Comparison of ENCODE assay signal across 21 cellular contexts in the genomic region with DNA sequence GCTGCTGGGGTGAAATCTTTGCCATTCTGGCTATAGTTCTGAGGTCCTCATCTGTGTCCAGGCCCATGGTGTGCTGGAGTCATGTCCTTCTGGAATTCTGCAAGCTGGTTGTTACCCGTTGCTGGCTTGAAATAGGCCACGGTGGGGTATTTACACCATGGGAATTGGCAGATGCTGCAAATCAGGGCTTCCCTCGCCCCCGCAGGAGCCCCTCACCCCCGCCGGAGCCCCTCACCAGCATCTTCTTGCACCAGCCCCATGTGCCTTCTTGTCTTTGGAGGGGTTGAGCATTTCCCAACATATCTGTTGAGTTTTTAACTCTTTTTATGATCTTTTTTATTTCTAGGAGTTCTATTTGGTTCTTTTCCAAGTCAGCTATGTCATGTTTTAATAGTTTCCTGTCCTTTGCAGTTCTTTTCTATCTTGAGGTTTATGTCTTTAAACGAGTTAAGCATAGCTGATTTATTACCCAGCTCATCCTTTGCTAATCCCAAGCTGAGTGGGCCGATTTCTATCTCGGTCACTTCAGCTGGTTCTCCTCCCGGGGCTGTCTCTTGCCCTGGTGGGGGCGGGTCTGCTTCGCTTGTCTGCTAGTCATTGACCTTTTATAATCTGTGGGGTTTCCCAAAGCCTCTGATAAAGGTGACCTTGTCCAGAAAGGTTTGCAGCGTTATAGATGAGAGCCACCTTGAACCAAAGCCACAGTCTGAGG. TPM values are rescaled to one million over a fixed set of nuclear protein-coding genes. Genes with fewer than 3 reads are reported as not detected.
DNase-seq lines count a peak whose midpoint lies in the region; ATAC-seq and TF ChIP-seq lines count a peak whose summit lies in the region.
"Had no signal": no experiment of that assay in that cellular context is flagged by ENCODE, and none has a peak within 500 bp of the region (broad histone marks: within the 10 kb centered on the region; RNA-seq: fewer than 3 reads in every experiment).

No MANE protein-coding gene starts in this region.

- no peak for ATAC-seq in thoracic aorta (ENCODE audit: insufficient number of reproducible peaks, low FRiP score, low read depth)
- no peak for ATAC-seq in GM19328 (IDR thresholded peaks at IDR 0.05; ENCODE audit: unreplicated experiment)
- ATAC-seq in HG03196 (IDR thresholded peaks at IDR 0.05; ENCODE audit: unreplicated experiment), result no peak
- ATAC-seq in CD8-positive, alpha-beta T cell, result no peak
- ATAC-seq: GM12878 had no signal

- TF ChIP-seq POLR2A in breast epithelium (IDR thresholded peaks at IDR 0.05), result no peak

- dilution Hi-C loops in mammary epithelial cell (cut with HindIII; ENCODE audit: low sequenced_read_pairs), result no loop called here

- peaks cover 4% of the 10 kb centered on the region for H3K9me3 Mint-ChIP-seq in nephron
- no peaks in the 10 kb centered on the region for H3K9me3 Mint-ChIP-seq in CD8-positive, alpha-beta T cell

- peak overlapping the region; percentile 60 to 68 for H3K27ac ChIP-seq in breast epithelium
- no peak overlapping the region for H3K27ac ChIP-seq in mammary epithelial cell (ENCODE audit: insufficient read depth, low read depth, low read length)
- H3K27ac ChIP-seq in WERI-Rb-1, result peak overlapping the region; percentile 65
- H3K27ac ChIP-seq in thoracic aorta, result peak overlapping the region; percentile 34 to 69
- no peak overlapping the region for H3K27ac ChIP-seq in CD8-positive, alpha-beta T cell (ENCODE audit: low read depth, low read length)
- H3K27ac ChIP-seq: 22Rv1, BLaER1 had no signal

- H3K79me2 ChIP-seq in mammary epithelial cell (ENCODE audit: insufficient read depth, low read length), result peaks cover 93% of the 10 kb centered on the region

- WGBS in mammary epithelial cell (ENCODE audit: low coverage, missing lambda C conversion rate), result 59% methylated on average over 9 of the region's 13 CpGs

- CTCF ChIA-PET in mammary epithelial cell (lab: Charles Lee; ENCODE audit: low non-redundant PET), result no interaction called here
- CTCF ChIA-PET in CD8-positive, alpha-beta T cell (lab: Charles Lee), result no interaction called here

- no peak overlapping the region for H2AFZ ChIP-seq in mammary epithelial cell (ENCODE audit: low read depth, low read length)

- H3K36me3 Mint-ChIP-seq in nephron (ENCODE audit: low read depth), result peaks cover 7% of the 10 kb centered on the region
- no peaks in the 10 kb centered on the region for H3K36me3 Mint-ChIP-seq in CD8-positive, alpha-beta T cell

- BruUV-seq in mammary epithelial cell (replicated peaks; lab: Mats Ljungman, UMichigan), result no TSS peak

- peaks cover 64% of the 10 kb centered on the region for H3K4me1 Mint-ChIP-seq in nephron
- no peaks in the 10 kb centered on the region for H3K4me1 Mint-ChIP-seq in CD8-positive, alpha-beta T cell (ENCODE audit: low read depth)

- POLR2A ChIA-PET in CD8-positive, alpha-beta T cell (lab: Charles Lee), result no interaction called here

- H3K27me3 ChIP-seq in breast epithelium, result no peaks in the 10 kb centered on the region
- H3K27me3 ChIP-seq in mammary epithelial cell (ENCODE audit: insufficient read depth, low read length), result no peaks in the 10 kb centered on the region
- H3K27me3 ChIP-seq in WERI-Rb-1 (ENCODE audit: insufficient read depth, low read depth, severe bottlenecking), result no peaks in the 10 kb centered on the region
- no peaks in the 10 kb centered on the region for H3K27me3 ChIP-seq in thoracic aorta (replicated peaks; ENCODE audit: insufficient read depth)
- no peaks in the 10 kb centered on the region for H3K27me3 ChIP-seq in CD8-positive, alpha-beta T cell (ENCODE audit: insufficient read depth, low read length)
- H3K27me3 ChIP-seq: BLaER1 had no signal

- H3K9me3 ChIP-seq in breast epithelium (no peaks in the 10 kb centered on the region), mammary epithelial cell (replicated peaks; ENCODE audit: insufficient read depth, low read length) (no peaks in the 10 kb centered on the region), WERI-Rb-1 (ENCODE audit: severe bottlenecking) (peaks cover 2% of the 10 kb centered on the region), thoracic aorta (no peaks in the 10 kb centered on the region)
- no peaks in the 10 kb centered on the region for H3K9me3 ChIP-seq in CD8-positive, alpha-beta T cell (ENCODE audit: low read length)
- H3K9me3 ChIP-seq: BLaER1 had no signal

- H3K4me1 ChIP-seq in breast epithelium (peaks cover 4 to 10% of the 10 kb centered on the region in 2 donors), mammary epithelial cell (ENCODE audit: insufficient read depth, low read length) (peaks cover 11% of the 10 kb centered on the region), thoracic aorta (ENCODE audit: control insufficient read depth in 1 of 2, low read depth in 2 of 2) (peaks cover 31 to 74% of the 10 kb centered on the region in 2 donors)
- H3K4me1 ChIP-seq in CD8-positive, alpha-beta T cell (ENCODE audit: insufficient read depth, low read length), result no peaks in the 10 kb centered on the region

- H4K20me1 ChIP-seq in mammary epithelial cell (ENCODE audit: insufficient read depth, low read length), result no peaks in the 10 kb centered on the region
- H4K20me1 ChIP-seq: BLaER1 had no signal

- TF ChIP-seq CTCF in breast epithelium (IDR thresholded peaks at IDR 0.05) (no peak), mammary epithelial cell (conservative IDR thresholded peaks at IDR 0.05 in 1 of 2, IDR thresholded peaks at IDR 0.05 in 1 of 2; ENCODE audit: extremely low read depth in 1 of 2, insufficient read depth in 1 of 2, low read depth in 1 of 2, low read length in 2 of 2) (no peak), WERI-Rb-1 (IDR thresholded peaks at IDR 0.05; ENCODE audit: low read depth, low read length) (no peak), nephron (IDR thresholded peaks at IDR 0.05; ENCODE audit: unreplicated experiment in 3 of 3) (no peak), thoracic aorta (IDR thresholded peaks at IDR 0.05) (no peak)
- TF ChIP-seq CTCF in CD8-positive, alpha-beta T cell (IDR thresholded peaks at IDR 0.05), result no peak

- intact Hi-C loops in breast epithelium (cut with DNase I; ENCODE audit: low total_unique reads), result no loop called here
- intact Hi-C loops in mammary epithelial cell (cut with micrococcal nuclease), result no loop called here
- intact Hi-C loops in CD8-positive, alpha-beta T cell (cut with DNase I, micrococcal nuclease), result no loop called here

- H3K4me2 ChIP-seq in mammary epithelial cell (ENCODE audit: insufficient read depth, low read depth, low read length), result no peak overlapping the region
- H3K4me2 ChIP-seq: BLaER1 had no signal

- peak overlapping the region; percentile 14 to 53 (median 50) for H3K4me3 Mint-ChIP-seq in nephron
- no peak overlapping the region for H3K4me3 Mint-ChIP-seq in CD8-positive, alpha-beta T cell

- H3K9ac ChIP-seq in mammary epithelial cell (ENCODE audit: insufficient read depth, low read length), result no peak overlapping the region
- H3K9ac ChIP-seq: BLaER1 had no signal

- H3K36me3 ChIP-seq in breast epithelium, result no peaks in the 10 kb centered on the region
- peaks cover 6% of the 10 kb centered on the region for H3K36me3 ChIP-seq in mammary epithelial cell (ENCODE audit: insufficient read depth, low read length)
- H3K36me3 ChIP-seq in WERI-Rb-1, result no peaks in the 10 kb centered on the region; the same call in 1 of the 2 replicates
- H3K36me3 ChIP-seq in thoracic aorta, result no peaks in the 10 kb centered on the region
- H3K36me3 ChIP-seq in CD8-positive, alpha-beta T cell (ENCODE audit: insufficient read depth, low read length), result no peaks in the 10 kb centered on the region
- H3K36me3 ChIP-seq: BLaER1 had no signal

- no peak overlapping the region for H3K4me3 ChIP-seq in breast epithelium
- H3K4me3 ChIP-seq in mammary epithelial cell (replicated peaks in 1 of 3; ENCODE audit: insufficient read depth in 1 of 3, low read depth in 2 of 3, low read length in 3 of 3), result no peak overlapping the region
- no peak overlapping the region for H3K4me3 ChIP-seq in WERI-Rb-1 (ENCODE audit: low read depth, low read length)
- no peak overlapping the region for H3K4me3 ChIP-seq in thoracic aorta
- no peak overlapping the region for H3K4me3 ChIP-seq in CD8-positive, alpha-beta T cell (ENCODE audit: low read depth, low read length)
- H3K4me3 ChIP-seq: BLaER1, GM12878 had no signal

- in situ Hi-C loops in mammary epithelial cell (cut with MboI; ENCODE audit: low sequenced_read_pairs in 2 of 2), result no loop called here

- DNase-seq in breast epithelium (ENCODE audit: low spot score in 2 of 2), result no peak
- DNase-seq in mammary epithelial cell, result no peak
- peak; percentile 92 for DNase-seq in WERI-Rb-1
- DNase-seq in thoracic aorta (ENCODE audit: low spot score), result no peak
- no peak for DNase-seq in CD8-positive, alpha-beta T cell
- DNase-seq: DND-41; GDM1; GOT3; Karpas-422; NCI-H1105; NCI-H1694 treated with DMSO at 0.1 percent for 48 hours; NCI-H446; NK-92 treated with Interleukin-12 subunit alpha and Interleukin-12 subunit beta, amount 100 ng/mL, for 24 hours; RPMI8226 had no signal

- peak overlapping the region; percentile 97 to 99 (median 98) for H3K27ac Mint-ChIP-seq in nephron
- no peak overlapping the region for H3K27ac Mint-ChIP-seq in CD8-positive, alpha-beta T cell

- H3K27me3 Mint-ChIP-seq in nephron (ENCODE audit: low read depth), result peaks cover 3% of the 10 kb centered on the region
- peaks cover 5% of the 10 kb centered on the region for H3K27me3 Mint-ChIP-seq in CD8-positive, alpha-beta T cell (ENCODE audit: low read depth)

RNA-seq across cellular contexts. Expression of a gene that starts 17.6 kb away (rescaled TPM):
- 10 to 100 TPM in 2 of 3 donors, 1 to 10 TPM in 1; 3.7 to 95.0 (median 53.7) TPM for total RNA-seq in breast epithelium
- total RNA-seq in mammary epithelial cell, result 100 to 1,000 TPM in 1 of 2 donors, 10 to 100 TPM in 1; 54.3 to 181 TPM
- polyA plus RNA-seq in mammary epithelial cell, result 147 TPM
- 191 TPM for polyA minus RNA-seq in mammary epithelial cell
- 100 to 1,000 TPM; 122 to 161 TPM for total RNA-seq in thoracic aorta
- not detected for total RNA-seq in CD8-positive, alpha-beta T cell
- total RNA-seq: OCI-LY7 had no signal

Comparison
In these comparisons a context has a peak if more than half of its experiments do, and no peak if none do; other contexts are left out.
1. H3K27ac ChIP-seq: peak in breast epithelium (2 of 2), WERI-Rb-1 (single experiment) and thoracic aorta (2 of 2); none in mammary epithelial cell (single experiment) and CD8-positive, alpha-beta T cell (single experiment).
2. RNA of a gene that starts 17.6 kb away (total RNA-seq): 54.3 to 181 TPM in mammary epithelial cell, 122 to 161 TPM in thoracic aorta and 3.7 to 95.0 TPM in breast epithelium; not detected in CD8-positive, alpha-beta T cell; every median in the first group is over 4 times any median in the second.